ENCODE assay signal across 30 cellular contexts in genomic region chr13:82115391-82115790, GRCh38.
"Had no signal": no experiment of that assay in that cellular context is flagged by ENCODE, and none has a peak within 500 bp of the region (broad histone marks: within the 10 kb centered on the region; RNA-seq: fewer than 3 reads in every experiment).

No MANE protein-coding gene starts in this region.

- H3K36me3 ChIP-seq: ascending aorta, cardiac muscle cell had no signal

- FAIRE-seq: bronchial epithelial cell, TTC549 had no signal

- H3K4me1 ChIP-seq: ascending aorta had no signal

- H3K27me3 ChIP-seq: ascending aorta, cardiac muscle cell had no signal

- H3K4me3 ChIP-seq: ascending aorta, cardiac muscle cell had no signal

- ATAC-seq: activated CD8-positive, alpha-beta T cell treated with anti-CD3 and anti-CD28 coated beads for 36 hours; activated naive CD8-positive, alpha-beta T cell treated with anti-CD3 and anti-CD28 coated beads, Interleukin-2, amount 50 U/mL, for 24 hours; activated T-cell treated with anti-CD3 and anti-CD28 coated beads, Interleukin-2, amount 50 U/mL, for 4 hours; activated T-cell treated with anti-CD3 and anti-CD28 coated beads, Interleukin-2, amount 50 U/mL, for 72 hours; activated T-helper 17 cell treated with anti-CD3 and anti-CD28 coated beads, Interleukin-2, amount 50 U/mL, for 72 hours had no signal

- H3K9me3 ChIP-seq: ascending aorta had no signal

- DNase-seq: activated B cell treated with CpG ODN at 0.5 μM for 24 hours; activated CD4-positive, alpha-beta memory T cell treated with anti-CD3 and anti-CD28 coated beads for 36 hours; activated CD4-positive, alpha-beta T cell treated with anti-CD3 and anti-CD28 coated beads for 4 hours; activated CD4-positive, alpha-beta T cell treated with anti-CD3 and anti-CD28 coated beads, Interleukin-2, amount 10 ng/mL, durations not matched to agents 24 days and 14 days; activated CD4-positive, alpha-beta T cell treated with anti-CD3 and anti-CD28 coated beads, Interleukin-2, amount 50 U/mL, for 1 hour; activated CD4-positive, alpha-beta T cell treated with anti-CD3 and anti-CD28 coated beads, Interleukin-2, amount 50 U/mL, for 4 hours; activated CD4-positive, CD25-positive, alpha-beta regulatory T cell treated with anti-CD3 and anti-CD28 coated beads, Interleukin-2, amount 50 U/mL, for 72 hours; activated CD8-positive, alpha-beta memory T cell treated with anti-CD3 and anti-CD28 coated beads, Interleukin-2, amount 50 U/mL, for 4 hours; activated CD8-positive, alpha-beta T cell treated with anti-CD3 and anti-CD28 coated beads for 36 hours; activated effector memory CD4-positive, alpha-beta T cell treated with anti-CD3 and anti-CD28 coated beads, Interleukin-2, amount 50 U/mL, for 16 hours; activated naive CD4-positive, alpha-beta T cell treated with anti-CD3 and anti-CD28 coated beads, Interleukin-2, amount 10 ng/mL, durations not matched to agents 7 days and 5 days; activated naive CD4-positive, alpha-beta T cell treated with Interleukin-2 at 50 U/mL for 16 hours; activated naive CD8-positive, alpha-beta T cell treated with anti-CD3 and anti-CD28 coated beads, Interleukin-2, amount 10 ng/mL, durations not matched to agents 7 days and 5 days; activated naive CD8-positive, alpha-beta T cell treated with anti-CD3 and anti-CD28 coated beads, Interleukin-2, amount 50 U/mL, for 24 hours; activated T-cell treated with anti-CD3 and anti-CD28 coated beads for 4 hours; activated T-cell treated with anti-CD3 and anti-CD28 coated beads, Interleukin-2, amount 50 U/mL, for 1 hour; activated T-cell treated with anti-CD3 and anti-CD28 coated beads, Interleukin-2, amount 50 U/mL, for 4 hours; activated T-cell treated with anti-CD3 and anti-CD28 coated beads, Interleukin-2, amount 50 U/mL, for 72 hours; amygdala; anterior cingulate cortex; caudate nucleus; cerebellar nuclear complex; T-helper 2 cell; T-helper 9 cell had no signal

- H3K27ac ChIP-seq: ascending aorta, cardiac muscle cell, VCaP had no signal
